ENCODE assay signal across 8 cellular contexts in genomic region chr2:190358655-190359448, GRCh38. TPM values are rescaled to one million over a fixed set of nuclear protein-coding genes. Genes with fewer than 3 reads are reported as not detected.
DNase-seq lines count a peak whose midpoint lies in the region; ATAC-seq and TF ChIP-seq lines count a peak whose summit lies in the region.
"Not testable (repeated sequence)": the region's sequence is repeated elsewhere in the genome, so short reads cannot be mapped to it uniquely, and the experiment has no call there.

No MANE protein-coding gene starts in this region.

- H3K36me3 Mint-ChIP-seq in activated B cell treated with CpG ODN at 0.5 μM for 24 hours (ENCODE audit: low read depth); activated naive CD8-positive, alpha-beta T cell treated with anti-CD3 and anti-CD28 coated beads, Interleukin-2, amount 50 U/mL, for 24 hours (ENCODE audit: low read depth): not testable (repeated sequence)

- H3K4me3 Mint-ChIP-seq in activated B cell treated with CpG ODN at 0.5 μM for 24 hours; activated naive CD8-positive, alpha-beta T cell treated with anti-CD3 and anti-CD28 coated beads, Interleukin-2, amount 50 U/mL, for 24 hours: not testable (repeated sequence)

- CTCF ChIA-PET in activated B cell treated with CpG ODN at 0.5 μM for 24 hours (lab: Charles Lee), result interaction anchor here (0.6 kb wide), 1 partner anchor 10 kb away, joined by 3 read pairs; no protein-coding TSS in a partner anchor

- H3K27ac Mint-ChIP-seq in activated B cell treated with CpG ODN at 0.5 μM for 24 hours, result peak overlapping the region; percentile 30
- peak overlapping the region; percentile 81 for H3K27ac Mint-ChIP-seq in activated naive CD8-positive, alpha-beta T cell treated with anti-CD3 and anti-CD28 coated beads, Interleukin-2, amount 50 U/mL, for 24 hours

- ATAC-seq in DND-41 (ENCODE audit: insufficient read depth, low read depth); activated B cell treated with CpG ODN at 0.5 μM for 24 hours (ENCODE audit: low read depth); activated naive CD8-positive, alpha-beta T cell treated with anti-CD3 and anti-CD28 coated beads, Interleukin-2, amount 50 U/mL, for 24 hours; gastrocnemius medialis: not testable (repeated sequence)
- ATAC-seq in HG03442 (IDR thresholded peaks at IDR 0.05; ENCODE audit: unreplicated experiment) (peak; percentile 42), right lobe of liver (peak in 2 of 4 donors; percentile 6 to 15)

- not testable (repeated sequence) for H3K27me3 Mint-ChIP-seq in activated B cell treated with CpG ODN at 0.5 μM for 24 hours; activated naive CD8-positive, alpha-beta T cell treated with anti-CD3 and anti-CD28 coated beads, Interleukin-2, amount 50 U/mL, for 24 hours

- intact Hi-C loops in activated B cell treated with CpG ODN at 0.5 μM for 24 hours (cut with micrococcal nuclease); right lobe of liver (cut with DNase I); gastrocnemius medialis (cut with DNase I; ENCODE audit: low total_unique reads): not testable (repeated sequence)

- in situ Hi-C loops in gastrocnemius medialis (cut with MboI; ENCODE audit: low sequenced_read_pairs in 4 of 4), result loop anchor here in 1 of 4 donors (25.0 kb wide), 1 partner anchor 272 kb away; no protein-coding TSS in a partner anchor

- not testable (repeated sequence) for H3K9me3 Mint-ChIP-seq in activated B cell treated with CpG ODN at 0.5 μM for 24 hours; activated naive CD8-positive, alpha-beta T cell treated with anti-CD3 and anti-CD28 coated beads, Interleukin-2, amount 50 U/mL, for 24 hours

- 60% methylated on average over 7 of the region's 8 CpGs for WGBS in right lobe of liver (ENCODE audit: insufficient coverage, low coverage, low lambda C conversion rate, missing lambda C conversion rate)
- 91% methylated on average over 8 of the region's 8 CpGs for WGBS in thymus

- not testable (repeated sequence) for H3K9me3 ChIP-seq in DND-41 (ENCODE audit: insufficient read depth, low read length, severe bottlenecking); right lobe of liver; gastrocnemius medialis; thymus (ENCODE audit: control insufficient read depth)

- H3K4me1 ChIP-seq in DND-41 (ENCODE audit: insufficient read depth, low read length) (peaks cover 22% of the 10 kb centered on the region), right lobe of liver (peaks cover 0 to 44% (median 10%) of the 10 kb centered on the region in 4 donors), gastrocnemius medialis (peaks cover 25 to 35% of the 10 kb centered on the region in 2 donors)
- not testable (repeated sequence) for H3K4me1 ChIP-seq in thymus (ENCODE audit: control insufficient read depth, insufficient read depth, low read length)

- not testable (repeated sequence) for H3K27me3 ChIP-seq in DND-41 (ENCODE audit: insufficient read depth, low read length, poor library complexity); right lobe of liver; gastrocnemius medialis; thymus (ENCODE audit: control insufficient read depth, insufficient read depth)

- TF ChIP-seq CTCF in DND-41 (IDR thresholded peaks at IDR 0.05; ENCODE audit: borderline replicate concordance, extremely low read depth, low read length, poor library complexity, severe bottlenecking); activated B cell treated with CpG ODN at 0.5 μM for 24 hours (IDR thresholded peaks at IDR 0.05); right lobe of liver (IDR thresholded peaks at IDR 0.05); gastrocnemius medialis (IDR thresholded peaks at IDR 0.05 in 4 of 5, conservative IDR thresholded peaks at IDR 0.05 in 1 of 5): not testable (repeated sequence)

- not testable (repeated sequence) for H4K20me1 ChIP-seq in DND-41 (ENCODE audit: insufficient read depth, low read length)

- H2AFZ ChIP-seq in DND-41 (ENCODE audit: low read depth, low read length), result not testable (repeated sequence)

- DNase-seq in DND-41; activated B cell treated with CpG ODN at 0.5 μM for 24 hours; activated naive CD8-positive, alpha-beta T cell treated with anti-CD3 and anti-CD28 coated beads, Interleukin-2, amount 50 U/mL, for 24 hours; right lobe of liver; gastrocnemius medialis: not testable (repeated sequence)
- peak; percentile 69 for DNase-seq in epithelial cell of prostate (ENCODE audit: low read depth, low spot score)

- H3K4me3 ChIP-seq in DND-41 (ENCODE audit: low read depth in 1 of 2, low read length in 2 of 2); right lobe of liver; gastrocnemius medialis; thymus (ENCODE audit: low read length): not testable (repeated sequence)

- POLR2A ChIA-PET in activated B cell treated with CpG ODN at 0.5 μM for 24 hours (lab: Charles Lee), result interaction anchor here (1.0 kb wide), 1 partner anchor 15 kb away, joined by 7 read pairs; no protein-coding TSS in a partner anchor

- H3K9ac ChIP-seq in DND-41 (ENCODE audit: low read depth, low read length), result not testable (repeated sequence)

- peaks cover 24% of the 10 kb centered on the region for H3K4me1 Mint-ChIP-seq in activated B cell treated with CpG ODN at 0.5 μM for 24 hours
- H3K4me1 Mint-ChIP-seq in activated naive CD8-positive, alpha-beta T cell treated with anti-CD3 and anti-CD28 coated beads, Interleukin-2, amount 50 U/mL, for 24 hours, result peaks cover 29% of the 10 kb centered on the region

- peak overlapping the region; percentile 64 for H3K4me2 ChIP-seq in DND-41 (ENCODE audit: insufficient read depth, low read length)

- H3K36me3 ChIP-seq in DND-41 (ENCODE audit: insufficient read depth, low read length); right lobe of liver; gastrocnemius medialis; thymus (ENCODE audit: control insufficient read depth, insufficient read depth): not testable (repeated sequence)

- TF ChIP-seq POLR2A in right lobe of liver (IDR thresholded peaks at IDR 0.05); gastrocnemius medialis (IDR thresholded peaks at IDR 0.05): not testable (repeated sequence)

- H3K27ac ChIP-seq in DND-41 (ENCODE audit: low read length), result 0 out of 2 replicates have a peak overlapping the region, but pooled peaks have one; percentile 18
- peak overlapping the region; percentile 70 for H3K27ac ChIP-seq in epithelial cell of prostate
- peak overlapping the region in 2 of 3 donors; percentile 51 to 61 for H3K27ac ChIP-seq in right lobe of liver
- peak overlapping the region; percentile 42 to 76 (median 55) for H3K27ac ChIP-seq in gastrocnemius medialis
- peak overlapping the region; percentile 42 for H3K27ac ChIP-seq in thymus (ENCODE audit: low read depth)

- H3K79me2 ChIP-seq in DND-41 (ENCODE audit: insufficient read depth, low read length), result not testable (repeated sequence)

RNA-seq across cellular contexts. Expression of gene INPP1, which starts 15.5 kb away (rescaled TPM):
- total RNA-seq in activated B cell treated with CpG ODN at 0.5 μM for 24 hours (4.2 and 4.8 TPM in 2 replicates), right lobe of liver (10 to 100 TPM; 13.9 to 22.0 (median 14.7) TPM), gastrocnemius medialis (1 to 10 TPM; 5.6 to 9.9 (median 8.0) TPM)
- 36.4 TPM for polyA plus RNA-seq in thymus

RNA-seq across cellular contexts. Expression of gene HIBCH, which starts 39.2 kb away (rescaled TPM):
- total RNA-seq in activated B cell treated with CpG ODN at 0.5 μM for 24 hours (16.3 and 21.2 TPM in 2 replicates), right lobe of liver (10 to 100 TPM; 20.1 to 93.6 (median 53.6) TPM), gastrocnemius medialis (10 to 100 TPM in 2 of 4 donors, 1 to 10 TPM in 2; 3.7 to 20.1 (median 10.6) TPM)
- polyA plus RNA-seq in thymus, result 31.3 TPM

RNA-seq across cellular contexts. Expression of gene MFSD6, which starts 49.3 kb away (rescaled TPM):
- total RNA-seq in activated B cell treated with CpG ODN at 0.5 μM for 24 hours (20.0 and 21.5 TPM in 2 replicates), right lobe of liver (10 to 100 TPM in 1 of 6 experiments, 1 to 10 TPM in 5; 1.5 to 14.8 (median 4.1) TPM), gastrocnemius medialis (10 to 100 TPM in 3 of 4 donors, 1 to 10 TPM in 1; 9.3 to 20.3 (median 12.5) TPM)
- polyA plus RNA-seq in thymus, result 16.3 TPM

Comparison
In these comparisons a context has a peak if more than half of its experiments do, and no peak if none do; other contexts are left out.
1. H3K27ac ChIP-seq: peak in every context shown above with its lines; median percentile 70 in epithelial cell of prostate; 56 in right lobe of liver; 55 in gastrocnemius medialis; 42 in thymus; 18 in DND-41.